Comparison of ENCODE assay signal across 18 cellular contexts in the genomic region with DNA sequence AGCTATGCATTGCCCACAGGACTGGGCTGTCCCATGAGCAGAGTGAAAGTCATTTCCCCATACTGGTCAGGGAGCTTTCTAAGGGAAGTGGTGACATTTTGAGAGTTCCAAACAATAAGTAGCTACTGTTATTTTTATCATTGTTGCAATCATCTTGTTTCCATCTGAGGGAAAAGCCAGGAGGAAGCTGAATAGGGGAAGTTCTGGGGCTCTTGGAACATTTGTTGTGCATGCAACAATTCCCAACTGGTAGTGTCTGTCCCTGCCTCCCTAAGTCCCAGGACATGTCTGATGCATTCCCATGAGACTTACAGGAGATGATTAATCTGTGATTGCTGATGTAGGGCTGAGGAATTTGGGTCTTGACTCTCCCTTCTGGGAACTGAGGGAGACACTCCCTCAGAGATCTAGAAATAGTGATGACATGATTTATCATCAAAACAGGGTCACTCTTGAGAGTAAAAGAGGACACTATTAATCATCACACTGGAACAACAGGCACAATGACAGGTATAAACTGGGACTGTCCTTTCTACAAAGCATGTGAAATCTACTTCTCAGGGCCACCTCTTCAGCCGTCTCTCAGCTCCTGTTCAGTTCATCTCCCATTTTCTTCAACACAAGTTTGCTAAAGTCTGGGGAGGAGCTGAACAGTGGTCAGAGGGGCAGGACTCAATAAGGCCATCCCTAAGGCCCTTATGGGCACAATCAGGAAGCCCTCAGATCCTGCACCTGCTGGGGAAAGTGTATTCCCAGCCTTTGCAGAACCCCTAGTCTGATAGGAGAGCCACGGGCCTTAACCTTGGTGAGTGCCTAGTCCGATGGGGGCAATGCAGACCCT. TPM values are rescaled to one million over a fixed set of nuclear protein-coding genes. Genes with fewer than 3 reads are reported as not detected.
DNase-seq lines count a peak whose midpoint lies in the region; ATAC-seq, FAIRE-seq and TF ChIP-seq lines count a peak whose summit lies in the region.
"Had no signal": no experiment of that assay in that cellular context is flagged by ENCODE, and none has a peak within 500 bp of the region (broad histone marks: within the 10 kb centered on the region; RNA-seq: fewer than 3 reads in every experiment).

No MANE protein-coding gene starts in this region.

- BruUV-seq in MCF 10A (replicated peaks; lab: Mats Ljungman, UMichigan), result no TSS peak

- no peaks in the 10 kb centered on the region for H3F3A ChIP-seq in smooth muscle cell (ENCODE audit: low read depth)

- H3K36me3 ChIP-seq in breast epithelium, result no peaks in the 10 kb centered on the region
- no peaks in the 10 kb centered on the region for H3K36me3 ChIP-seq in smooth muscle cell (ENCODE audit: low read depth)
- H3K36me3 ChIP-seq: neural progenitor cell had no signal

- H3K27me3 ChIP-seq in breast epithelium (no peaks in the 10 kb centered on the region), foreskin keratinocyte (no peaks in the 10 kb centered on the region), smooth muscle cell (ENCODE audit: low read depth) (no peaks in the 10 kb centered on the region)
- H3K27me3 ChIP-seq: neural progenitor cell had no signal

- no peaks in the 10 kb centered on the region for H3K27me3 Mint-ChIP-seq in MCF 10A (ENCODE audit: insufficient read depth, unreplicated experiment)
- H3K27me3 Mint-ChIP-seq: activated naive CD8-positive, alpha-beta T cell had no signal

- peaks cover 0 to 3% of the 10 kb centered on the region in 2 donors for H3K9me3 ChIP-seq in breast epithelium
- no peaks in the 10 kb centered on the region for H3K9me3 ChIP-seq in smooth muscle cell (replicated peaks; ENCODE audit: low read depth)

- H3K4me1 Mint-ChIP-seq in MCF 10A (ENCODE audit: insufficient read depth, unreplicated experiment), result peaks cover 9% of the 10 kb centered on the region
- H3K4me1 Mint-ChIP-seq: neural progenitor cell had no signal

- peak; percentile 34 for FAIRE-seq in RCC 7860 (lab: Jason Lieb, UNC)
- FAIRE-seq: small intestine had no signal

- DNase-seq in MCF 10A (ENCODE audit: unreplicated experiment), result peak; percentile 61
- no peak for DNase-seq in breast epithelium (ENCODE audit: low spot score in 2 of 2)
- peak; percentile 51 for DNase-seq in RCC 7860 (ENCODE audit: low spot score)
- DNase-seq in foreskin keratinocyte, result peak; percentile 90 to 97
- no peak for DNase-seq in smooth muscle cell (lab: John Stamatoyannopoulos, UW; ENCODE audit: unreplicated experiment)
- DNase-seq: activated CD4-positive, alpha-beta T cell treated with anti-CD3 and anti-CD28 coated beads for 1 hour; central memory CD4-positive, alpha-beta T cell; DMS 273 treated with DMSO at 0.1 percent for 48 hours; hippocampal formation; small intestine; T-helper 1 cell had no signal

- H3K9ac ChIP-seq in smooth muscle cell (ENCODE audit: low read depth), result no peak overlapping the region
- H3K9ac ChIP-seq: neural progenitor cell had no signal

- no peaks in the 10 kb centered on the region for H4K20me1 ChIP-seq in smooth muscle cell (ENCODE audit: low read depth)

- H2AFZ ChIP-seq in smooth muscle cell (ENCODE audit: low read depth), result no peak overlapping the region
- H2AFZ ChIP-seq: neural progenitor cell had no signal

- H3K4me1 ChIP-seq in breast epithelium, result no peaks in the 10 kb centered on the region
- peaks cover 14% of the 10 kb centered on the region for H3K4me1 ChIP-seq in foreskin keratinocyte
- H3K4me1 ChIP-seq in smooth muscle cell (ENCODE audit: low read depth), result no peaks in the 10 kb centered on the region
- H3K4me1 ChIP-seq: neural progenitor cell had no signal

- intact Hi-C loops in MCF 10A (cut with micrococcal nuclease), result loop anchor here (1.0 to 10.0 kb wide), 2 partner anchors 60 to 91 kb away; no protein-coding TSS in a partner anchor
- intact Hi-C loops in breast epithelium (cut with DNase I; ENCODE audit: low total_unique reads), result no loop called here

- H3K4me3 ChIP-seq in breast epithelium (no peak overlapping the region), smooth muscle cell (no peak overlapping the region)
- H3K4me3 ChIP-seq: neural progenitor cell had no signal

- no peak for TF ChIP-seq CTCF in MCF 10A (IDR thresholded peaks at IDR 0.05; ENCODE audit: unreplicated experiment)
- TF ChIP-seq CTCF in breast epithelium (IDR thresholded peaks at IDR 0.05), result no peak
- no peak for TF ChIP-seq CTCF in foreskin keratinocyte (conservative IDR thresholded peaks at IDR 0.05)
- no peak for TF ChIP-seq CTCF in smooth muscle cell (IDR thresholded peaks at IDR 0.05; ENCODE audit: borderline replicate concordance, insufficient read depth, poor library complexity, severe bottlenecking)

- no peaks in the 10 kb centered on the region for H3K9me3 Mint-ChIP-seq in MCF 10A (ENCODE audit: unreplicated experiment)
- H3K9me3 Mint-ChIP-seq: neural progenitor cell had no signal

- H3K27ac ChIP-seq in breast epithelium, result no peak overlapping the region
- H3K27ac ChIP-seq in foreskin keratinocyte, result peak overlapping the region; percentile 97
- peak overlapping the region; percentile 60 for H3K27ac ChIP-seq in smooth muscle cell (ENCODE audit: low read depth)
- H3K27ac ChIP-seq: neural progenitor cell had no signal

- TF ChIP-seq POLR2A in breast epithelium (IDR thresholded peaks at IDR 0.05), result no peak

- ATAC-seq in foreskin keratinocyte (peak; percentile 96), HG03342 (IDR thresholded peaks at IDR 0.05; ENCODE audit: unreplicated experiment) (no peak), HG03196 (IDR thresholded peaks at IDR 0.05; ENCODE audit: unreplicated experiment) (no peak), GM19452 (IDR thresholded peaks at IDR 0.05; ENCODE audit: unreplicated experiment) (no peak)
- ATAC-seq: left lobe of liver had no signal

- H3K4me2 ChIP-seq in smooth muscle cell, result no peak overlapping the region
- H3K4me2 ChIP-seq: neural progenitor cell had no signal

- H3K79me2 ChIP-seq in smooth muscle cell (ENCODE audit: low read depth), result no peaks in the 10 kb centered on the region

- WGBS in smooth muscle cell (ENCODE audit: low lambda C conversion rate), result 93% methylated on average over 3 of the region's 3 CpGs

- CTCF ChIA-PET in MCF 10A (lab: Yijun Ruan, JAX), result interaction anchor here (0.6 to 2.9 kb wide), 6 partner anchors 10 to 315 kb away, joined by 3 to 14 read pairs (median 4); no protein-coding TSS in a partner anchor

- no peak overlapping the region for H3K4me3 Mint-ChIP-seq in MCF 10A (ENCODE audit: unreplicated experiment)
- H3K4me3 Mint-ChIP-seq: activated naive CD8-positive, alpha-beta T cell; neural progenitor cell had no signal

- H3K27ac Mint-ChIP-seq in MCF 10A (ENCODE audit: low read depth, unreplicated experiment), result peak overlapping the region; percentile 83
- H3K27ac Mint-ChIP-seq: activated naive CD8-positive, alpha-beta T cell; neural progenitor cell had no signal

- POLR2A ChIA-PET in MCF 10A (lab: Yijun Ruan, JAX), result interaction anchor here (0.5 to 1.0 kb wide), 5 partner anchors 11 to 854 kb away, joined by 3 read pairs; no protein-coding TSS in a partner anchor

- H3K36me3 Mint-ChIP-seq in MCF 10A (ENCODE audit: insufficient read depth, unreplicated experiment), result peaks cover 5% of the 10 kb centered on the region
- H3K36me3 Mint-ChIP-seq: neural progenitor cell had no signal

RNA-seq across cellular contexts. Expression of gene MARCO, which starts 28.0 kb away (rescaled TPM):
- 1.5 and 2.4 TPM in 2 replicates for total RNA-seq in MCF 10A (2022)
- total RNA-seq in breast epithelium, result 10 to 100 TPM in 1 of 3 donors, 1 to 10 TPM in 2; 6.6 to 58.6 (median 6.9) TPM
- 0.11 and 0.14 TPM in 2 replicates for total RNA-seq in foreskin keratinocyte
- polyA plus RNA-seq in foreskin keratinocyte, result 0.11 and 0.22 TPM in 2 replicates
- not detected in 2 replicates for total RNA-seq in smooth muscle cell
- not detected in 2 replicates for polyA plus RNA-seq in smooth muscle cell
- total RNA-seq: A673 had no signal

Comparison
In these comparisons a context has a peak if more than half of its experiments do, and no peak if none do; other contexts are left out.
1. DNase-seq: peak in MCF 10A (single experiment), RCC 7860 (single experiment) and foreskin keratinocyte (2 of 2); none in breast epithelium (0 of 2) and smooth muscle cell (single experiment).
2. H3K27ac ChIP-seq: peak in foreskin keratinocyte (single experiment) and smooth muscle cell (single experiment); none in breast epithelium (0 of 2).